Comparison of ENCODE assay signal across 16 cellular contexts in genomic region chr2:23719721-23720120, GRCh38.
"Had no signal": no experiment of that assay in that cellular context is flagged by ENCODE, and none has a peak within 500 bp of the region (broad histone marks: within the 10 kb centered on the region; RNA-seq: fewer than 3 reads in every experiment).

No MANE protein-coding gene starts in this region.

- ATAC-seq: effector memory CD8-positive, alpha-beta T cell; left colon; natural killer cell; right lobe of liver had no signal

- H3K27ac Mint-ChIP-seq: effector memory CD8-positive, alpha-beta T cell; memory B cell; progenitor cell of endocrine pancreas; stimulated activated naive B cell treated with anti-CD40 and anti-IgM and Interleukin-4, amounts not matched to agents 10 μg/mL and 1 μg/mL and 100 μg/mL, for 72 hours; stimulated activated naive CD8-positive, alpha-beta T cell treated with anti-CD3 and anti-CD28 coated beads, Interleukin-15, Interleukin-2, amounts not matched to agents 100 ng/mL and 50 ng/mL, for 24 hours had no signal

- H3K27me3 Mint-ChIP-seq: effector memory CD8-positive, alpha-beta T cell; memory B cell; progenitor cell of endocrine pancreas; stimulated activated naive B cell treated with anti-CD40 and anti-IgM and Interleukin-4, amounts not matched to agents 10 μg/mL and 1 μg/mL and 100 μg/mL, for 72 hours; stimulated activated naive CD8-positive, alpha-beta T cell treated with anti-CD3 and anti-CD28 coated beads, Interleukin-15, Interleukin-2, amounts not matched to agents 100 ng/mL and 50 ng/mL, for 24 hours had no signal

- H3K4me3 Mint-ChIP-seq: effector memory CD8-positive, alpha-beta T cell; memory B cell; natural killer cell; neural crest cell; stimulated activated naive B cell treated with anti-CD40 and anti-IgM and Interleukin-4, amounts not matched to agents 10 μg/mL and 1 μg/mL and 100 μg/mL, for 72 hours; stimulated activated naive CD8-positive, alpha-beta T cell treated with anti-CD3 and anti-CD28 coated beads, Interleukin-15, Interleukin-2, amounts not matched to agents 100 ng/mL and 50 ng/mL, for 24 hours had no signal

- H3K4me1 Mint-ChIP-seq: neural crest cell had no signal

- DNase-seq: effector memory CD8-positive, alpha-beta T cell; head of caudate nucleus; kidney; left colon; natural killer cell; right lobe of liver; small intestine; stimulated activated CD4-positive, alpha-beta T cell treated with anti-CD3 and anti-CD28 coated beads, Interleukin-15, amount 100 ng/mL, for 24 hours; stimulated activated CD4-positive, alpha-beta T cell treated with anti-CD3 and anti-CD28 coated beads, Interleukin-2, amount 100 ng/mL, for 48 hours; stimulated activated naive B cell treated with anti-CD40 and anti-IgM and Interleukin-4, amounts not matched to agents 10 μg/mL and 1 μg/mL and 100 μg/mL, for 72 hours; upper lobe of right lung; uterus had no signal
